In the genomic region with DNA sequence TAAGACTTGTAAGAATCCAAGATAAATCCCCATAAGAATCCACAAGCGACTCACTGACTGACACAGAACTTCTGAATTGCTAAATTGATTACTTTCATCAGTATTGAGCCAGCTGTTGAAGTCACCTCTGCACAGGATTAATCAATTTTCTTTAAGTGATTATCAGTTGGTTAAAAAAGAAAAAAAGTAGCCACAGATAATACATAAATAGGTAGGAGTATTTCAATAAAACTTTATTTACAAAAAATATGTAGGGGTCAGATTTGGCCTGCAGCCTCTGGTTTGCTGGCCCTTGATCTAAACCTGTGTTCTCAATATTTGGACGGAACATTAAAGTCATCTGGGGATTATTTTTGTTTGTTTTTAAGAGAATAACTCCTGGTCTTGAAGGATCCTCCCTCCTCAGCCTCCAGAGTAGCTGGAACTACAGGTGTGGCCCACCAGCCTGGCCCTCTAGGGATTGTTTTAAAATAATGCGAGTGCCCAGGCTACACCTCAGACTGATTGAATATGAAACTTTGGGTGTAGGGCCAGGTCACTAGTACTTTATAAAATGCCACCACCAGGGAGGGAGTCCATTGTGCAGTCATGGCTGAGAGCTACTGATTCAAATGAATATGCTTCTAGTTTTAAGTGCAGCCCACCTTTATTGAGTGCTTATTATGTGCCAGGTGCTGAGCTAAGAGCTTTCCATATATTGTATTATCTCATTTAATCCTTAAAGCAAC, we compare ENCODE assay signal across 1 cellular context.
TF ChIP-seq lines count a peak whose summit lies in the region.

No MANE protein-coding gene starts in this region.

TF ChIP-seq in K562, 482 proteins besides CTCF, POLR2A, EP300 and RAD21:
- TF ChIP-seq SMAD1 (IDR thresholded peaks at IDR 0.05; ENCODE audit: low read depth, low read length, partially characterized antibody) (no peak), ZBTB40 (IDR thresholded peaks at IDR 0.05) (peak; percentile 93), ZBTB40 (CRISPR knock-in tag; IDR thresholded peaks at IDR 0.05) (peak; percentile 40; the same call in 1 of the 2 replicates)
- TF ChIP-seq, protein P1, sequence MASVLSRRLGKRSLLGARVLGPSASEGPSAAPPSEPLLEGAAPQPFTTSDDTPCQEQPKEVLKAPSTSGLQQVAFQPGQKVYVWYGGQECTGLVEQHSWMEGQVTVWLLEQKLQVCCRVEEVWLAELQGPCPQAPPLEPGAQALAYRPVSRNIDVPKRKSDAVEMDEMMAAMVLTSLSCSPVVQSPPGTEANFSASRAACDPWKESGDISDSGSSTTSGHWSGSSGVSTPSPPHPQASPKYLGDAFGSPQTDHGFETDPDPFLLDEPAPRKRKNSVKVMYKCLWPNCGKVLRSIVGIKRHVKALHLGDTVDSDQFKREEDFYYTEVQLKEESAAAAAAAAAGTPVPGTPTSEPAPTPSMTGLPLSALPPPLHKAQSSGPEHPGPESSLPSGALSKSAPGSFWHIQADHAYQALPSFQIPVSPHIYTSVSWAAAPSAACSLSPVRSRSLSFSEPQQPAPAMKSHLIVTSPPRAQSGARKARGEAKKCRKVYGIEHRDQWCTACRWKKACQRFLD (CRISPR knock-in tag; IDR thresholded peaks at IDR 0.05): no peak
